In the genomic region with DNA sequence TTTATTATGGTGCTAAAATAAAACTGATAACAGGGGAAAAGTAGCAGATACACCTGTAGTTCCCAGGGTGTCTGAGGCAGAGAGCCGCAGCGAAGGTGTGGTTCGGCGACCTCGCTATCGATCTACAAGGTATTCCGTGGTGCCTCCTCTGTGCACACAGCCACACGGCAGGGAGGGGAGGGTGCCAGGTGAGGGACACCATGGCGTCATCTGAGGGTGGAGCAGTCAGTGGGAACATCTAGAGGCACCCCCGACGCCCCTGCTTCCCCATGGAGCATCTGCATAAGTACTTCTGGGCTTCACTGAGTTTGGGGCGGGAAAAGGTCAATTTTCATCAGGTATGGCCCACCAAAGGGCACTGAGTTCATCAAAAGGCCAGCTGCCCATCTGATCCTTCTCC, we compare ENCODE assay signal across 22 cellular contexts.
DNase-seq lines count a peak whose midpoint lies in the region; ATAC-seq, FAIRE-seq and TF ChIP-seq lines count a peak whose summit lies in the region.
"Had no signal": no experiment of that assay in that cellular context is flagged by ENCODE, and none has a peak within 500 bp of the region (broad histone marks: within the 10 kb centered on the region; RNA-seq: fewer than 3 reads in every experiment).

No MANE protein-coding gene starts in this region.

- H3K4me3 ChIP-seq in kidney (ENCODE audit: low read length in 2 of 2) = no peak overlapping the region
- no peak overlapping the region for H3K4me3 ChIP-seq in spleen
- H3K4me3 ChIP-seq: GM23248 had no signal

- no peak for TF ChIP-seq POLR2A in spleen (IDR thresholded peaks at IDR 0.05)

- TF ChIP-seq CTCF in chondrocyte (IDR thresholded peaks at IDR 0.05) = no peak
- no peak for TF ChIP-seq CTCF in kidney (IDR thresholded peaks at IDR 0.05; ENCODE audit: borderline replicate concordance, extremely low read depth, insufficient read depth)
- no peak for TF ChIP-seq CTCF in spleen (IDR thresholded peaks at IDR 0.05 in 8 of 11, conservative IDR thresholded peaks at IDR 0.05 in 3 of 11)

- peak; percentile 77 for FAIRE-seq in HTR-8/SVneo (lab: Jason Lieb, UNC)
- FAIRE-seq in kidney (lab: Jason Lieb, UNC) = no peak
- FAIRE-seq: A204.1, G401.6, GM12891, GM19239, H54, HepG2 had no signal

- H3K4me3 Mint-ChIP-seq in chondrocyte (ENCODE audit: unreplicated experiment) = no peak overlapping the region
- H3K4me3 Mint-ChIP-seq: CD8-positive, alpha-beta memory T cell; IgD-negative memory B cell had no signal

- H3K36me3 ChIP-seq in kidney (ENCODE audit: control insufficient read depth in 1 of 2, insufficient read depth in 2 of 2, low read length in 2 of 2) (no peaks in the 10 kb centered on the region), spleen (no peaks in the 10 kb centered on the region)
- H3K36me3 ChIP-seq: BE2C had no signal

- WGBS in spleen, 5 donors = 87 to 93% (median 90%) methylated on average over 11 to 12 of the region's 12 CpGs

- H3K9me3 Mint-ChIP-seq in chondrocyte (ENCODE audit: low read depth) = peaks cover 9% of the 10 kb centered on the region

- peaks cover 0 to 2% of the 10 kb centered on the region in 2 donors for H3K4me1 ChIP-seq in kidney (ENCODE audit: control insufficient read depth in 1 of 2, insufficient read depth in 1 of 2, low read depth in 1 of 2, low read length in 2 of 2)
- no peaks in the 10 kb centered on the region for H3K4me1 ChIP-seq in spleen
- H3K4me1 ChIP-seq: BE2C had no signal

- H3K36me3 Mint-ChIP-seq in chondrocyte (ENCODE audit: low read depth) = no peaks in the 10 kb centered on the region
- H3K36me3 Mint-ChIP-seq: CD8-positive, alpha-beta memory T cell; IgD-negative memory B cell had no signal

- intact Hi-C loops in kidney (cut with DNase I) (no loop called here), spleen (cut with DNase I; ENCODE audit: low total_unique reads) (no loop called here)

- DNase-seq in HTR-8/SVneo (ENCODE audit: insufficient read length, low spot score) = no peak
- peak; percentile 64 for DNase-seq in chondrocyte (ENCODE audit: low spot score)
- DNase-seq in kidney = peak; percentile 45
- peak; percentile 56 for DNase-seq in spleen
- DNase-seq: ACHN; BE2C; C1 segment of cervical spinal cord; CD4-positive, CD25-positive, alpha-beta regulatory T cell; CD8-positive, alpha-beta memory T cell; COR-L47; DMS 273 treated with DMSO at 0.1 percent for 48 hours; GM23248; HCEC 1CT had no signal

- H3K9ac ChIP-seq in kidney (ENCODE audit: low read length in 2 of 2) = no peak overlapping the region
- H3K9ac ChIP-seq: GM23248 had no signal

- no peaks in the 10 kb centered on the region for H3K27me3 Mint-ChIP-seq in chondrocyte (ENCODE audit: low read depth)
- H3K27me3 Mint-ChIP-seq: CD4-positive, CD25-positive, alpha-beta regulatory T cell had no signal

- no peak overlapping the region for H3K27ac Mint-ChIP-seq in chondrocyte (ENCODE audit: unreplicated experiment)
- H3K27ac Mint-ChIP-seq: CD4-positive, CD25-positive, alpha-beta regulatory T cell; CD8-positive, alpha-beta memory T cell; IgD-negative memory B cell had no signal

- H3K4me1 Mint-ChIP-seq in chondrocyte (ENCODE audit: low read depth) = no peaks in the 10 kb centered on the region
- H3K4me1 Mint-ChIP-seq: CD4-positive, CD25-positive, alpha-beta regulatory T cell; CD8-positive, alpha-beta memory T cell; IgD-negative memory B cell had no signal

- ATAC-seq in HG02885 (IDR thresholded peaks at IDR 0.05; ENCODE audit: poor library complexity, unreplicated experiment) (no peak), HG03378 (IDR thresholded peaks at IDR 0.05; ENCODE audit: unreplicated experiment) (no peak)
- ATAC-seq: HepG2 had no signal

- peaks cover 0 to 2% (median 0%) of the 10 kb centered on the region in 7 donors for H3K27me3 ChIP-seq in spleen (replicated peaks in 1 of 7)
- H3K27me3 ChIP-seq: BE2C had no signal

- H3K27ac ChIP-seq in kidney (ENCODE audit: low read depth in 2 of 2, low read length in 2 of 2) = no peak overlapping the region
- no peak overlapping the region for H3K27ac ChIP-seq in spleen
- H3K27ac ChIP-seq: GM23248 had no signal

- H3K9me3 ChIP-seq in kidney (ENCODE audit: control insufficient read depth in 1 of 2, low read length in 2 of 2) (no peaks in the 10 kb centered on the region), spleen (peaks cover 0 to 19% (median 0%) of the 10 kb centered on the region in 8 donors)
- H3K9me3 ChIP-seq: BE2C had no signal
